ENCODE assay signal across 34 cellular contexts in genomic region chr5:157990583-157991181, GRCh38.
"Had no signal": no experiment of that assay in that cellular context is flagged by ENCODE, and none has a peak within 500 bp of the region (broad histone marks: within the 10 kb centered on the region; RNA-seq: fewer than 3 reads in every experiment).

No MANE protein-coding gene starts in this region.

- H3K4me3 ChIP-seq: ascending aorta, cardiac muscle cell, colonic mucosa had no signal

- H3K27ac Mint-ChIP-seq: activated B cell treated with CpG ODN at 0.5 μM for 24 hours; activated CD4-positive, alpha-beta memory T cell treated with anti-CD3 and anti-CD28 coated beads for 36 hours; activated CD4-positive, alpha-beta T cell treated with anti-CD3 and anti-CD28 coated beads, Interleukin-2, amount 10 ng/mL, durations not matched to agents 24 days and 14 days; activated naive CD4-positive, alpha-beta T cell treated with anti-CD3 and anti-CD28 coated beads for 36 hours; activated naive CD8-positive, alpha-beta T cell; activated naive CD8-positive, alpha-beta T cell treated with anti-CD3 and anti-CD28 coated beads, Interleukin-2, amount 10 ng/mL, durations not matched to agents 7 days and 5 days; activated naive CD8-positive, alpha-beta T cell treated with anti-CD3 and anti-CD28 coated beads, Interleukin-2, amount 50 U/mL, for 24 hours; activated T-cell treated with anti-CD3 and anti-CD28 coated beads, Interleukin-2, amount 50 U/mL, for 72 hours; activated T-helper 1 cell treated with anti-CD3 and anti-CD28 coated beads, Interleukin-12 subunit alpha, Interleukin-12 subunit beta, Interleukin-2, Interleukin-4 antibody, amounts not matched to agents 30 ng/mL and 10 ng/mL and 1 ng/mL, durations not matched to agents 14 hours and 24 hours and 36 hours; activated T-helper 17 cell treated with anti-CD3 and anti-CD28 coated beads, Interleukin-2, amount 50 U/mL, for 72 hours; brain; T-cell; T-helper 17 cell had no signal

- H3K27ac ChIP-seq: ascending aorta, cardiac muscle cell, colonic mucosa, VCaP had no signal

- H3K27me3 ChIP-seq: ascending aorta, cardiac muscle cell, colonic mucosa had no signal

- H3K4me1 Mint-ChIP-seq: activated B cell treated with CpG ODN at 0.5 μM for 24 hours had no signal

- H3K9me3 Mint-ChIP-seq: activated B cell treated with CpG ODN at 0.5 μM for 24 hours; activated CD4-positive, alpha-beta memory T cell treated with anti-CD3 and anti-CD28 coated beads for 36 hours; activated CD4-positive, alpha-beta T cell treated with anti-CD3 and anti-CD28 coated beads, Interleukin-2, amount 10 ng/mL, durations not matched to agents 24 days and 14 days; activated naive CD4-positive, alpha-beta T cell treated with anti-CD3 and anti-CD28 coated beads for 36 hours; activated naive CD8-positive, alpha-beta T cell treated with anti-CD3 and anti-CD28 coated beads, Interleukin-2, amount 10 ng/mL, durations not matched to agents 7 days and 5 days; activated naive CD8-positive, alpha-beta T cell treated with anti-CD3 and anti-CD28 coated beads, Interleukin-2, amount 50 U/mL, for 24 hours; activated T-cell treated with anti-CD3 and anti-CD28 coated beads, Interleukin-2, amount 50 U/mL, for 4 hours; activated T-cell treated with anti-CD3 and anti-CD28 coated beads, Interleukin-2, amount 50 U/mL, for 72 hours; activated T-helper 1 cell treated with anti-CD3 and anti-CD28 coated beads, Interleukin-12 subunit alpha, Interleukin-12 subunit beta, Interleukin-2, Interleukin-4 antibody, amounts not matched to agents 30 ng/mL and 10 ng/mL and 1 ng/mL, durations not matched to agents 14 hours and 24 hours and 36 hours; activated T-helper 17 cell treated with anti-CD3 and anti-CD28 coated beads, Interleukin-2, amount 50 U/mL, for 72 hours; T-cell had no signal

- H3K36me3 Mint-ChIP-seq: activated CD4-positive, alpha-beta memory T cell treated with anti-CD3 and anti-CD28 coated beads for 36 hours; activated naive CD8-positive, alpha-beta T cell treated with anti-CD3 and anti-CD28 coated beads, Interleukin-2, amount 10 ng/mL, durations not matched to agents 7 days and 5 days; brain; T-cell had no signal

- H3K36me3 ChIP-seq: ascending aorta, cardiac muscle cell, colonic mucosa had no signal

- H3K27me3 Mint-ChIP-seq: brain had no signal

- H3K4me3 Mint-ChIP-seq: activated B cell treated with CpG ODN at 0.5 μM for 24 hours; activated CD4-positive, alpha-beta memory T cell treated with anti-CD3 and anti-CD28 coated beads for 36 hours; activated CD4-positive, alpha-beta T cell treated with anti-CD3 and anti-CD28 coated beads, Interleukin-2, amount 10 ng/mL, durations not matched to agents 24 days and 14 days; activated naive CD4-positive, alpha-beta T cell treated with anti-CD3 and anti-CD28 coated beads for 36 hours; activated naive CD8-positive, alpha-beta T cell; activated naive CD8-positive, alpha-beta T cell treated with anti-CD3 and anti-CD28 coated beads, Interleukin-2, amount 10 ng/mL, durations not matched to agents 7 days and 5 days; activated naive CD8-positive, alpha-beta T cell treated with anti-CD3 and anti-CD28 coated beads, Interleukin-2, amount 50 U/mL, for 24 hours; activated T-cell treated with anti-CD3 and anti-CD28 coated beads, Interleukin-2, amount 50 U/mL, for 4 hours; activated T-cell treated with anti-CD3 and anti-CD28 coated beads, Interleukin-2, amount 50 U/mL, for 72 hours; activated T-helper 1 cell treated with anti-CD3 and anti-CD28 coated beads, Interleukin-12 subunit alpha, Interleukin-12 subunit beta, Interleukin-2, Interleukin-4 antibody, amounts not matched to agents 30 ng/mL and 10 ng/mL and 1 ng/mL, durations not matched to agents 14 hours and 24 hours and 36 hours; activated T-helper 17 cell treated with anti-CD3 and anti-CD28 coated beads, Interleukin-2, amount 50 U/mL, for 72 hours; brain; central memory CD8-positive, alpha-beta T cell; T-cell had no signal

- ATAC-seq: activated naive CD8-positive, alpha-beta T cell treated with anti-CD3 and anti-CD28 coated beads, Interleukin-2, amount 50 U/mL, for 24 hours; activated T-cell treated with anti-CD3 and anti-CD28 coated beads, Interleukin-2, amount 50 U/mL, for 4 hours; activated T-cell treated with anti-CD3 and anti-CD28 coated beads, Interleukin-2, amount 50 U/mL, for 72 hours; activated T-helper 17 cell treated with anti-CD3 and anti-CD28 coated beads, Interleukin-2, amount 50 U/mL, for 72 hours; T-cell; T-helper 17 cell had no signal

- DNase-seq: activated B cell treated with CpG ODN at 0.5 μM for 24 hours; activated CD4-positive, alpha-beta memory T cell treated with anti-CD3 and anti-CD28 coated beads for 36 hours; activated CD4-positive, alpha-beta T cell treated with anti-CD3 and anti-CD28 coated beads for 4 hours; activated CD4-positive, alpha-beta T cell treated with anti-CD3 and anti-CD28 coated beads, Interleukin-2, amount 10 ng/mL, durations not matched to agents 24 days and 14 days; activated CD4-positive, alpha-beta T cell treated with anti-CD3 and anti-CD28 coated beads, Interleukin-2, amount 50 U/mL, for 1 hour; activated CD4-positive, alpha-beta T cell treated with anti-CD3 and anti-CD28 coated beads, Interleukin-2, amount 50 U/mL, for 4 hours; activated CD4-positive, CD25-positive, alpha-beta regulatory T cell treated with anti-CD3 and anti-CD28 coated beads, Interleukin-2, amount 50 U/mL, for 72 hours; activated CD8-positive, alpha-beta memory T cell treated with anti-CD3 and anti-CD28 coated beads, Interleukin-2, amount 50 U/mL, for 4 hours; activated effector memory CD4-positive, alpha-beta T cell treated with anti-CD3 and anti-CD28 coated beads, Interleukin-2, amount 50 U/mL, for 16 hours; activated gamma-delta T cell treated with Interleukin-2 at 50 U/mL for 16 hours; activated naive CD4-positive, alpha-beta T cell; activated naive CD4-positive, alpha-beta T cell treated with anti-CD3 and anti-CD28 coated beads for 36 hours; activated naive CD4-positive, alpha-beta T cell treated with anti-CD3 and anti-CD28 coated beads, Interleukin-2, amount 50 U/mL, for 16 hours; activated naive CD8-positive, alpha-beta T cell treated with anti-CD3 and anti-CD28 coated beads, Interleukin-2, amount 10 ng/mL, durations not matched to agents 7 days and 5 days; activated naive CD8-positive, alpha-beta T cell treated with anti-CD3 and anti-CD28 coated beads, Interleukin-2, amount 50 U/mL, for 24 hours; activated T-cell treated with anti-CD3 and anti-CD28 coated beads for 4 hours; activated T-cell treated with anti-CD3 and anti-CD28 coated beads, Interleukin-2, amount 50 U/mL, for 1 hour; activated T-cell treated with anti-CD3 and anti-CD28 coated beads, Interleukin-2, amount 50 U/mL, for 4 hours; activated T-cell treated with anti-CD3 and anti-CD28 coated beads, Interleukin-2, amount 50 U/mL, for 72 hours; amygdala; anterior cingulate cortex; caudate nucleus; cerebellar nuclear complex; colonic mucosa; T-cell; T-helper 17 cell had no signal

- H3K4me1 ChIP-seq: colonic mucosa had no signal

- H3K9me3 ChIP-seq: ascending aorta, colonic mucosa had no signal
